ENCODE assay signal across 8 cellular contexts in genomic region chr10:133261726-133262325, GRCh38. TPM values are rescaled to one million over a fixed set of nuclear protein-coding genes. Genes with fewer than 3 reads are reported as not detected.
DNase-seq lines count a peak whose midpoint lies in the region; ATAC-seq and TF ChIP-seq lines count a peak whose summit lies in the region.

No MANE protein-coding gene starts in this region.

- H3K4me3 Mint-ChIP-seq in activated CD4-positive, alpha-beta T cell treated with anti-CD3 and anti-CD28 coated beads, Interleukin-2, amount 10 ng/mL, durations not matched to agents 24 days and 14 days: peak overlapping the region; percentile 85

- H3K4me3 ChIP-seq in choroid plexus epithelial cell (ENCODE audit: low read depth, low read length): peak overlapping the region; percentile 58

- peak overlapping the region; percentile 48 for H3K27ac Mint-ChIP-seq in activated CD4-positive, alpha-beta T cell treated with anti-CD3 and anti-CD28 coated beads, Interleukin-2, amount 10 ng/mL, durations not matched to agents 24 days and 14 days

- DNase-seq in SHP77 (lab: John Stamatoyannopoulos, UW) (peak; percentile 47 to 81), SHP77 treated with DMSO at 0.1 percent for 48 hours (lab: John Stamatoyannopoulos, UW) (no peak), NCI-H226 (peak; percentile 16), choroid plexus epithelial cell (ENCODE audit: low read depth) (peak; percentile 42), left kidney (ENCODE audit: low read depth, low spot score) (peak; percentile 87)
- DNase-seq in activated CD4-positive, alpha-beta T cell treated with anti-CD3 and anti-CD28 coated beads, Interleukin-2, amount 10 ng/mL, durations not matched to agents 24 days and 14 days: peak; percentile 95
- DNase-seq in stimulated activated CD4-positive, alpha-beta T cell treated with anti-CD3 and anti-CD28 coated beads, Interleukin-2, amount 100 ng/mL, for 48 hours: peak; percentile 82 to 89

- peaks cover 31% of the 10 kb centered on the region for H3K36me3 Mint-ChIP-seq in activated CD4-positive, alpha-beta T cell treated with anti-CD3 and anti-CD28 coated beads, Interleukin-2, amount 10 ng/mL, durations not matched to agents 24 days and 14 days (ENCODE audit: low read depth)

- peaks cover 4% of the 10 kb centered on the region for H3K9me3 Mint-ChIP-seq in activated CD4-positive, alpha-beta T cell treated with anti-CD3 and anti-CD28 coated beads, Interleukin-2, amount 10 ng/mL, durations not matched to agents 24 days and 14 days

- no peak for TF ChIP-seq CTCF in choroid plexus epithelial cell (conservative IDR thresholded peaks at IDR 0.05; ENCODE audit: low read depth, low read length)

- peaks cover 3% of the 10 kb centered on the region for H3K27me3 Mint-ChIP-seq in activated CD4-positive, alpha-beta T cell treated with anti-CD3 and anti-CD28 coated beads, Interleukin-2, amount 10 ng/mL, durations not matched to agents 24 days and 14 days

- peaks cover 61% of the 10 kb centered on the region for H3K4me1 Mint-ChIP-seq in activated CD4-positive, alpha-beta T cell treated with anti-CD3 and anti-CD28 coated beads, Interleukin-2, amount 10 ng/mL, durations not matched to agents 24 days and 14 days

- intact Hi-C loops in activated CD4-positive, alpha-beta T cell treated with anti-CD3 and anti-CD28 coated beads, Interleukin-2, amount 10 ng/mL, durations not matched to agents 24 days and 14 days (cut with micrococcal nuclease): loop anchor here (5.0 kb wide), 1 partner anchor 115 kb away; the partner anchor contains the start of gene PAOX

- ATAC-seq in HG02884 (IDR thresholded peaks at IDR 0.05; ENCODE audit: unreplicated experiment): peak; percentile 41

RNA-seq across cellular contexts. Expression of gene ADAM8, which starts 14.8 kb away (rescaled TPM):
- total RNA-seq in activated CD4-positive, alpha-beta T cell treated with anti-CD3 and anti-CD28 coated beads, Interleukin-2, amount 10 ng/mL, durations not matched to agents 24 days and 14 days: 143 and 165 TPM in 2 replicates

RNA-seq across cellular contexts. Expression of gene VENTX, which starts 24.2 kb away (rescaled TPM):
- not detected in 2 replicates for total RNA-seq in activated CD4-positive, alpha-beta T cell treated with anti-CD3 and anti-CD28 coated beads, Interleukin-2, amount 10 ng/mL, durations not matched to agents 24 days and 14 days

RNA-seq across cellular contexts. Expression of gene UTF1, which starts 31.8 kb away (rescaled TPM):
- 0.17 and 0.19 TPM in 2 replicates for total RNA-seq in activated CD4-positive, alpha-beta T cell treated with anti-CD3 and anti-CD28 coated beads, Interleukin-2, amount 10 ng/mL, durations not matched to agents 24 days and 14 days

RNA-seq across cellular contexts. Expression of gene TUBGCP2, which starts 46.8 kb away (rescaled TPM):
- 65.3 and 70.6 TPM in 2 replicates for total RNA-seq in activated CD4-positive, alpha-beta T cell treated with anti-CD3 and anti-CD28 coated beads, Interleukin-2, amount 10 ng/mL, durations not matched to agents 24 days and 14 days

RNA-seq across cellular contexts. Expression of gene ZNF511, which starts 46.9 kb away (rescaled TPM):
- total RNA-seq in activated CD4-positive, alpha-beta T cell treated with anti-CD3 and anti-CD28 coated beads, Interleukin-2, amount 10 ng/mL, durations not matched to agents 24 days and 14 days: 83.8 and 87.2 TPM in 2 replicates
